ENCODE assay signal across 1 cellular context in the genomic region with DNA sequence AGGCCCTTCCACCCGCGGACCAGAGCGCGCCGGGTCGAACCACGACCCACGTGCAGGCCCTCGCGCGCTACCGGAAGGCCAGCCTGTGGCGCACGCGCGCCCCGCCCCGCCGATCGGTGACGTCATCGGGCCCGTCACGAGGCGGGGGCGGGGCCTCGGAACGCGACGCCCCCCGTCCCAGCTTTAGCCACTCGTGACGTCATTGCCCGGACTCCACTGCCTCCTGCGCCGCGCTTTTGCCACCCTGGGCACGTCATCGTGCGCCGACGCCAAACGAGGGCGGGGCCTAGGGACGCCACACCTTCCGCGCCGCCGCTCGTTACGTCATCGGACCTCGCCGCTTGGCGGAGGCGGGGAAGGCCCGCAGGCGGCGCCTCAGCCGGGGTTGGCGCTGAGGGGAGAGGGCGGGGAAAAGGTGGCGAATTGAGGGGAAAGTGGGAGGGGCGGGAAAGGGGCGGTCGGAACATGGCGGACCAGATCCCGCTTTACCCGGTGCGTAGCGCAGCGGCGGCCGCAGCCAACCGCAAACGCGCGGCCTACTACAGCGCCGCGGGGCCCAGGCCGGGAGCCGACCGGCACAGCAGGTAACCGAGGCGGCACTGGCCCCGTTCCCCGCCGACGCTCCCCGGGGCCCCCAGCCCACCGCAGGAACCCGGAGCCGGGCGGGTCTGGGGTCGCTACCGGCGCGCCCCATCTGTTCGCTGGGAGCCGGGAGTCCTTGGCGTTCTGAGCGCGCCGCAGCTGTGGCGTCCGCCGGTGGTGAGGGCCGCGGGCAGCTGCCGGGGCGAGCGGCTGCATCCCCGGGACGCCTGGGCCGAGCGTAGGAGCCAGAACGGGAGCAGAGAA.
TF ChIP-seq lines count a peak whose summit lies in the region.

TSS of gene ATP9B (plus strand) at position 449 of the 846 bp plus-strand sequence. CDS start at position 466, 17 bp downstream.

TF ChIP-seq in HepG2, 621 proteins besides CTCF, POLR2A, EP300 and RAD21 (continued from another document and continues in another):
- TF ChIP-seq, protein P1, sequence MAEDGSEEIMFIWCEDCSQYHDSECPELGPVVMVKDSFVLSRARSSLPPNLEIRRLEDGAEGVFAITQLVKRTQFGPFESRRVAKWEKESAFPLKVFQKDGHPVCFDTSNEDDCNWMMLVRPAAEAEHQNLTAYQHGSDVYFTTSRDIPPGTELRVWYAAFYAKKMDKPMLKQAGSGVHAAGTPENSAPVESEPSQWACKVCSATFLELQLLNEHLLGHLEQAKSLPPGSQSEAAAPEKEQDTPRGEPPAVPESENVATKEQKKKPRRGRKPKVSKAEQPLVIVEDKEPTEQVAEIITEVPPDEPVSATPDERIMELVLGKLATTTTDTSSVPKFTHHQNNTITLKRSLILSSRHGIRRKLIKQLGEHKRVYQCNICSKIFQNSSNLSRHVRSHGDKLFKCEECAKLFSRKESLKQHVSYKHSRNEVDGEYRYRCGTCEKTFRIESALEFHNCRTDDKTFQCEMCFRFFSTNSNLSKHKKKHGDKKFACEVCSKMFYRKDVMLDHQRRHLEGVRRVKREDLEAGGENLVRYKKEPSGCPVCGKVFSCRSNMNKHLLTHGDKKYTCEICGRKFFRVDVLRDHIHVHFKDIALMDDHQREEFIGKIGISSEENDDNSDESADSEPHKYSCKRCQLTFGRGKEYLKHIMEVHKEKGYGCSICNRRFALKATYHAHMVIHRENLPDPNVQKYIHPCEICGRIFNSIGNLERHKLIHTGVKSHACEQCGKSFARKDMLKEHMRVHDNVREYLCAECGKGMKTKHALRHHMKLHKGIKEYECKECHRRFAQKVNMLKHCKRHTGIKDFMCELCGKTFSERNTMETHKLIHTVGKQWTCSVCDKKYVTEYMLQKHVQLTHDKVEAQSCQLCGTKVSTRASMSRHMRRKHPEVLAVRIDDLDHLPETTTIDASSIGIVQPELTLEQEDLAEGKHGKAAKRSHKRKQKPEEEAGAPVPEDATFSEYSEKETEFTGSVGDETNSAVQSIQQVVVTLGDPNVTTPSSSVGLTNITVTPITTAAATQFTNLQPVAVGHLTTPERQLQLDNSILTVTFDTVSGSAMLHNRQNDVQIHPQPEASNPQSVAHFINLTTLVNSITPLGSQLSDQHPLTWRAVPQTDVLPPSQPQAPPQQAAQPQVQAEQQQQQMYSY (CRISPR knock-in tag; IDR thresholded peaks at IDR 0.05), result no peak
- TF ChIP-seq PAXIP1 (CRISPR knock-in tag; conservative IDR thresholded peaks at IDR 0.05) (peak; percentile 36; the same call in 1 of the 2 replicates), SMARCE1 (IDR thresholded peaks at IDR 0.05; ENCODE audit: borderline replicate concordance) (no peak), ZNF234 (CRISPR knock-in tag; conservative IDR thresholded peaks at IDR 0.05) (no peak), ZBTB26 (CRISPR knock-in tag; IDR thresholded peaks at IDR 0.05; ENCODE audit: borderline replicate concordance) (no peak), TSC22D2 (CRISPR knock-in tag; IDR thresholded peaks at IDR 0.05; ENCODE audit: borderline replicate concordance) (no peak), ZKSCAN1 (IDR thresholded peaks at IDR 0.05; ENCODE audit: low read length) (no peak), TOE1 (CRISPR knock-in tag; IDR thresholded peaks at IDR 0.05) (no peak), ZNF713 (CRISPR knock-in tag; IDR thresholded peaks at IDR 0.05) (peak; percentile 39), ZNF772 (CRISPR knock-in tag; IDR thresholded peaks at IDR 0.05) (peak; percentile 91; the same call in 1 of the 2 replicates), ZNF770 (CRISPR knock-in tag; IDR thresholded peaks at IDR 0.05) (0 out of 2 replicates have a peak, but pooled peaks have one; percentile 3), STAG1 (CRISPR knock-in tag; IDR thresholded peaks at IDR 0.05) (no peak), ZNF781 (CRISPR knock-in tag; IDR thresholded peaks at IDR 0.05; ENCODE audit: borderline replicate concordance, not compliant biosample characterization) (peak; percentile 49), CBX2 (IDR thresholded peaks at IDR 0.05; ENCODE audit: low read depth, low read length) (no peak), CBX2 (CRISPR knock-in tag; IDR thresholded peaks at IDR 0.05; ENCODE audit: low read depth) (no peak), NFKBIZ (CRISPR knock-in tag; IDR thresholded peaks at IDR 0.05) (no peak), ZIK1 (CRISPR knock-in tag; IDR thresholded peaks at IDR 0.05; ENCODE audit: borderline replicate concordance, low read depth) (peak; percentile 55; the same call in 1 of the 2 replicates), FOXA3 (CRISPR knock-in tag; IDR thresholded peaks at IDR 0.05) (0 out of 2 replicates have a peak, but pooled peaks have one; percentile 30), ZNF614 (CRISPR knock-in tag; IDR thresholded peaks at IDR 0.05; ENCODE audit: borderline replicate concordance) (peak; percentile 47; the same call in 1 of the 2 replicates), ZNF362 (CRISPR knock-in tag; IDR thresholded peaks at IDR 0.05; ENCODE audit: borderline replicate concordance) (no peak), HNF4A (CRISPR knock-in tag; IDR thresholded peaks at IDR 0.05) (no peak), DPF2 (CRISPR knock-in tag; IDR thresholded peaks at IDR 0.05; ENCODE audit: borderline replicate concordance, low read depth) (no peak), ZNF292 (CRISPR knock-in tag; IDR thresholded peaks at IDR 0.05; ENCODE audit: borderline replicate concordance, low read depth) (no peak), HOXD1 (CRISPR knock-in tag; IDR thresholded peaks at IDR 0.05) (no peak), ZNF276 (CRISPR knock-in tag; IDR thresholded peaks at IDR 0.05; ENCODE audit: low read depth) (peak; percentile 61; the same call in 1 of the 2 replicates), THAP11 (CRISPR knock-in tag; IDR thresholded peaks at IDR 0.05) (peak; percentile 92), KDM4B (CRISPR knock-in tag; IDR thresholded peaks at IDR 0.05) (no peak), ZNF740 (CRISPR knock-in tag; IDR thresholded peaks at IDR 0.05) (no peak), JUN (CRISPR knock-in tag; IDR thresholded peaks at IDR 0.05) (peak; percentile 57; the same call in 1 of the 2 replicates), SRF (IDR thresholded peaks at IDR 0.05; ENCODE audit: low read depth, low read length) (peak; percentile 60; the same call in 1 of the 2 replicates), RBM39 (IDR thresholded peaks at IDR 0.05; ENCODE audit: low read depth, low read length, poor library complexity, severe bottlenecking) (peak; percentile 62)
- TF ChIP-seq, protein P2, sequence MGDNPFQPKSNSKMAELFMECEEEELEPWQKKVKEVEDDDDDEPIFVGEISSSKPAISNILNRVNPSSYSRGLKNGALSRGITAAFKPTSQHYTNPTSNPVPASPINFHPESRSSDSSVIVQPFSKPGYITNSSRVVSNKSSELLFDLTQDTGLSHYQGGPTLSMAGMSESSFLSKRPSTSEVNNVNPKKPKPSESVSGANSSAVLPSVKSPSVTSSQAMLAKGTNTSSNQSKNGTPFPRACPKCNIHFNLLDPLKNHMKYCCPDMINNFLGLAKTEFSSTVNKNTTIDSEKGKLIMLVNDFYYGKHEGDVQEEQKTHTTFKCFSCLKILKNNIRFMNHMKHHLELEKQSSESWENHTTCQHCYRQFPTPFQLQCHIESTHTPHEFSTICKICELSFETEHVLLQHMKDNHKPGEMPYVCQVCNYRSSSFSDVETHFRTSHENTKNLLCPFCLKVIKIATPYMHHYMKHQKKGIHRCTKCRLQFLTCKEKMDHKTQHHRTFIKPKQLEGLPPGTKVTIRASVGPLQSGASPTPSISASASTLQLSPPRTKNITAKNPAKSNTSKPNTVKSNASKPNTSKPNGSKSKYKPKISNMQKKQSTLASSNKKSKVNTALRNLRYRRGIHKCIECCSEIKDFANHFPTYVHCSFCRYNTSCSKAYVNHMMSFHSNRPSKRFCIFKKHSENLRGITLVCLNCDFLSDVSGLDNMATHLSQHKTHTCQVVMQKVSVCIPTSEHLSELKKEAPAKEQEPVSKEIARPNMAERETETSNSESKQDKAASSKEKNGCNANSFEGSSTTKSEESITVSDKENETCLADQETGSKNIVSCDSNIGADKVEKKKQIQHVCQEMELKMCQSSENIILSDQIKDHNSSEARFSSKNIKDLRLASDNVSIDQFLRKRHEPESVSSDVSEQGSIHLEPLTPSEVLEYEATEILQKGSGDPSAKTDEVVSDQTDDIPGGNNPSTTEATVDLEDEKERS (CRISPR knock-in tag; IDR thresholded peaks at IDR 0.05), result no peak
- TF ChIP-seq, protein P3, sequence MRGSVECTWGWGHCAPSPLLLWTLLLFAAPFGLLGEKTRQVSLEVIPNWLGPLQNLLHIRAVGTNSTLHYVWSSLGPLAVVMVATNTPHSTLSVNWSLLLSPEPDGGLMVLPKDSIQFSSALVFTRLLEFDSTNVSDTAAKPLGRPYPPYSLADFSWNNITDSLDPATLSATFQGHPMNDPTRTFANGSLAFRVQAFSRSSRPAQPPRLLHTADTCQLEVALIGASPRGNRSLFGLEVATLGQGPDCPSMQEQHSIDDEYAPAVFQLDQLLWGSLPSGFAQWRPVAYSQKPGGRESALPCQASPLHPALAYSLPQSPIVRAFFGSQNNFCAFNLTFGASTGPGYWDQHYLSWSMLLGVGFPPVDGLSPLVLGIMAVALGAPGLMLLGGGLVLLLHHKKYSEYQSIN (CRISPR knock-in tag; IDR thresholded peaks at IDR 0.05; ENCODE audit: borderline replicate concordance), result no peak
- TF ChIP-seq, protein P4, sequence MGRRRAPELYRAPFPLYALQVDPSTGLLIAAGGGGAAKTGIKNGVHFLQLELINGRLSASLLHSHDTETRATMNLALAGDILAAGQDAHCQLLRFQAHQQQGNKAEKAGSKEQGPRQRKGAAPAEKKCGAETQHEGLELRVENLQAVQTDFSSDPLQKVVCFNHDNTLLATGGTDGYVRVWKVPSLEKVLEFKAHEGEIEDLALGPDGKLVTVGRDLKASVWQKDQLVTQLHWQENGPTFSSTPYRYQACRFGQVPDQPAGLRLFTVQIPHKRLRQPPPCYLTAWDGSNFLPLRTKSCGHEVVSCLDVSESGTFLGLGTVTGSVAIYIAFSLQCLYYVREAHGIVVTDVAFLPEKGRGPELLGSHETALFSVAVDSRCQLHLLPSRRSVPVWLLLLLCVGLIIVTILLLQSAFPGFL (CRISPR knock-in tag; IDR thresholded peaks at IDR 0.05), result no peak
